Comparison of ENCODE assay signal across 16 cellular contexts in the genomic region with DNA sequence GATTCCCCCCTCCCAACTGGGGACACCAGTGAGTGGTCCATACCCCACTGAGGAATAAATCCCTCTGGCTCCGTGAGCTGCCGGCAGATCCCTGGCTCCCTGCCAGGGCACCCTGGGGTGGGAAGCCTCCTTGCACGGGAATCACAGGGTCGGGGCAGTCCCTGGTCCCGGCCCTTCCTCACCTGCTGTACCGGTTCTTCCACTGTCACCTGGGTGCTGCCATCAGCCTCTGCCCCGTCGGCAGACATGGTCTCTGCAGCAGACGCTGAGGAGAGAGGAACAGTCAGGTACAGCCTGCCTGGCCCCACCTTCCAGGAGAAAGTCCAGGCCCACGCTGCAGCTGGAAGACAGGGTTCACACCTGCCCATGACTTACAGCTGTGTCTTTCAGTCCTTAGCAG. TPM values are rescaled to one million over a fixed set of nuclear protein-coding genes. Genes with fewer than 3 reads are reported as not detected.
DNase-seq lines count a peak whose midpoint lies in the region; ATAC-seq and TF ChIP-seq lines count a peak whose summit lies in the region.
"Had no signal": no experiment of that assay in that cellular context is flagged by ENCODE, and none has a peak within 500 bp of the region (broad histone marks: within the 10 kb centered on the region; RNA-seq: fewer than 3 reads in every experiment).

No MANE protein-coding gene starts in this region.

- peak overlapping the region; percentile 34 for H3K27ac Mint-ChIP-seq in mesothelial cell of epicardium

- ATAC-seq in HG03342 (IDR thresholded peaks at IDR 0.05; ENCODE audit: unreplicated experiment): no peak

- H3K4me3 ChIP-seq in LNCaP clone FGC (ENCODE audit: low read depth, low read length): no peak overlapping the region
- H3K4me3 ChIP-seq in Peyer's patch: peak overlapping the region in 2 of 4 donors; percentile 41 to 52
- no peak overlapping the region for H3K4me3 ChIP-seq in brain microvascular endothelial cell (ENCODE audit: low read depth, low read length)
- H3K4me3 ChIP-seq: HAP-1, upper lobe of left lung had no signal

- peaks cover 6% of the 10 kb centered on the region for H3K4me1 Mint-ChIP-seq in mesothelial cell of epicardium
- H3K4me1 Mint-ChIP-seq: neural crest cell had no signal

- TF ChIP-seq CTCF in C4-2B (conservative IDR thresholded peaks at IDR 0.05): no peak
- no peak for TF ChIP-seq CTCF in LNCaP clone FGC (IDR thresholded peaks at IDR 0.05; ENCODE audit: control insufficient read depth, extremely low read depth, insufficient read depth)
- peak in 1 of 6 experiments; percentile 21 for TF ChIP-seq CTCF in Peyer's patch (IDR thresholded peaks at IDR 0.05)
- no peak for TF ChIP-seq CTCF in mesothelial cell of epicardium (IDR thresholded peaks at IDR 0.05; ENCODE audit: unreplicated experiment)
- TF ChIP-seq CTCF in brain microvascular endothelial cell (IDR thresholded peaks at IDR 0.05; ENCODE audit: low read depth, low read length, missing control alignments): no peak

- in situ Hi-C loops in brain microvascular endothelial cell (cut with HindIII; ENCODE audit: low pct_ligation_motif_present, low sequenced_read_pairs): no loop called here

- no peaks in the 10 kb centered on the region for H3K27me3 Mint-ChIP-seq in mesothelial cell of epicardium (ENCODE audit: low read depth)

- DNase-seq in LNCaP clone FGC (ENCODE audit: low read depth): peak; percentile 77
- DNase-seq in Peyer's patch: peak in 2 of 3 donors; percentile 91
- DNase-seq in mesothelial cell of epicardium (ENCODE audit: low spot score in 2 of 2, unreplicated experiment in 2 of 2): peak; percentile 37 to 61
- DNase-seq in brain microvascular endothelial cell: no peak
- DNase-seq in Kasumi-1 (lab: John Stamatoyannopoulos, UW): no peak
- no peak for DNase-seq in activated T-cell treated with anti-CD3 and anti-CD28 coated beads, Interleukin-2, amount 50 U/mL, for 48 hours
- DNase-seq: activated CD4-positive, alpha-beta T cell treated with anti-CD3 and anti-CD28 coated beads, Interleukin-2, amount 50 U/mL, for 48 hours; activated effector memory CD4-positive, alpha-beta T cell treated with Interleukin-2 at 50 U/mL for 16 hours; EL; left cardiac atrium; NCI-H187 treated with DMSO at 0.1 percent for 48 hours had no signal

- peak overlapping the region; percentile 51 for H3K27ac ChIP-seq in C4-2B
- peak overlapping the region in 3 of 4 donors; percentile 51 to 95 (median 79) for H3K27ac ChIP-seq in Peyer's patch
- no peak overlapping the region for H3K27ac ChIP-seq in brain microvascular endothelial cell
- H3K27ac ChIP-seq: upper lobe of left lung had no signal

- peaks cover 6% of the 10 kb centered on the region for H3K36me3 Mint-ChIP-seq in mesothelial cell of epicardium

- H3K4me3 Mint-ChIP-seq in mesothelial cell of epicardium: no peak overlapping the region
- H3K4me3 Mint-ChIP-seq: neural crest cell had no signal

- no peaks in the 10 kb centered on the region for H3K9me3 Mint-ChIP-seq in mesothelial cell of epicardium
- H3K9me3 Mint-ChIP-seq: neural crest cell had no signal

- no peaks in the 10 kb centered on the region for H3K9me3 ChIP-seq in Peyer's patch
- H3K9me3 ChIP-seq: HAP-1, upper lobe of left lung had no signal

- peaks cover 0 to 20% (median 0%) of the 10 kb centered on the region in 4 donors for H3K4me1 ChIP-seq in Peyer's patch
- H3K4me1 ChIP-seq: HAP-1 had no signal

- peak; percentile 57 to 72 for TF ChIP-seq POLR2A in Peyer's patch (IDR thresholded peaks at IDR 0.05)

- H3K27me3 ChIP-seq in Peyer's patch (no peaks in the 10 kb centered on the region), brain microvascular endothelial cell (replicated peaks) (no peaks in the 10 kb centered on the region)
- H3K27me3 ChIP-seq: upper lobe of left lung had no signal

- H3K36me3 ChIP-seq in Peyer's patch (peaks cover 0 to 42% (median 0%) of the 10 kb centered on the region in 3 donors), brain microvascular endothelial cell (replicated peaks) (peaks cover 60% of the 10 kb centered on the region)

RNA-seq across cellular contexts. Expression of a gene that starts 6.3 kb away (rescaled TPM):
- 100 to 1,000 TPM in 3 of 4 donors, 10 to 100 TPM in 1; 22.3 to 150 (median 108) TPM for total RNA-seq in Peyer's patch
- 49.6 to 55.6 TPM (median 52.9 TPM) in 3 replicates for total RNA-seq in mesothelial cell of epicardium

RNA-seq across cellular contexts. Expression of a gene that starts 29.6 kb away (rescaled TPM):
- 10 to 100 TPM; 14.0 to 45.8 (median 28.8) TPM for total RNA-seq in Peyer's patch
- 7.6 to 7.9 TPM (median 7.7 TPM) in 3 replicates for total RNA-seq in mesothelial cell of epicardium

RNA-seq across cellular contexts. Expression of a gene that starts 41.5 kb away (rescaled TPM):
- total RNA-seq in Peyer's patch: 1 to 10 TPM in 2 of 4 donors, under 1 TPM in 1, not detected in 1; 0.76 to 8.3 (median 3.1) TPM
- not detected in 3 replicates for total RNA-seq in mesothelial cell of epicardium
- total RNA-seq: neural crest cell had no signal

RNA-seq across cellular contexts. Expression of a gene that starts 48.2 kb away (rescaled TPM):
- total RNA-seq in Peyer's patch: 10 to 100 TPM in 1 of 4 donors, 1 to 10 TPM in 3; 6.7 to 35.5 (median 8.0) TPM
- 27.6 to 28.9 TPM (median 27.8 TPM) in 3 replicates for total RNA-seq in mesothelial cell of epicardium

Comparison
In these comparisons a context has a peak if more than half of its experiments do, and no peak if none do; other contexts are left out.
1. DNase-seq: peak in LNCaP clone FGC (single experiment), Peyer's patch (2 of 3) and mesothelial cell of epicardium (2 of 2); none in brain microvascular endothelial cell (single experiment), Kasumi-1 (0 of 2) and activated T-cell treated with anti-CD3 and anti-CD28 coated beads, Interleukin-2, amount 50 U/mL, for 48 hours (0 of 2).